In the genomic region with DNA sequence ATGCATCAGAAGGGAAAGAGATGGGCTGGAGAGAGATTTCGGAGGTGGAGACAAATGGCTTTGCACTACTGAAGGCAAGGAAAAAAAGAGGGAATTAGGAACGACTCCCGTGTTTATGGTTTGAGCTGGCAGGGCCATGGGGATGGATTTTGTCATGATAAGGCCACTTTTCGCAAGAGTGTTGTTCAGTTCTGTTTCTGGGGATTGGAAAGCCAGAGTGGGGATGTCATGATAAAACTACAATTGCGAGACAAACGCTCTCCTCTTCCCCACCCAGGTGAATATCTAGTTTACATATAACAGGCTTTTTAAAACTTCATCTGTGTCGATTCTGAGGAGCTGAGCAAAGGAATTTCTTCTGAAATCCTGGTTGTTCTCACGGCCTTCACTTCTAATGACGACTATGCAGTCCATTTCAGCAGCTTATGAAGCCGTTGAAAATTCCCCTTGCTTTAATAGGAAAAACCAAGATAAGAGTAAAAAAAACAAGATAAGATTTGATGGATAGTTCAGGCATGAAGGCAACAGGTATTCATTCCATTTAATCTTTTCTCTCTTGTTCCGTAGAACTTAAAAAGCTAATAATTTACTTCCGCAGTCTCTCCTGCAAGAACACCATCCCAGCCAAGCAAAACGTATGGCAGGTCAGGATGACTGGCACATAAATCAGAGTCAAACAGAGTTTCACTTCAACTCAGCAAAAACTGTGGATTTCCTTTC, we compare ENCODE assay signal across 1 cellular context.
TF ChIP-seq lines count a peak whose summit lies in the region.

No MANE protein-coding gene starts in this region.

TF ChIP-seq in HepG2, 621 proteins besides CTCF, POLR2A, EP300 and RAD21 (continued from another document):
- TF ChIP-seq, protein P1, sequence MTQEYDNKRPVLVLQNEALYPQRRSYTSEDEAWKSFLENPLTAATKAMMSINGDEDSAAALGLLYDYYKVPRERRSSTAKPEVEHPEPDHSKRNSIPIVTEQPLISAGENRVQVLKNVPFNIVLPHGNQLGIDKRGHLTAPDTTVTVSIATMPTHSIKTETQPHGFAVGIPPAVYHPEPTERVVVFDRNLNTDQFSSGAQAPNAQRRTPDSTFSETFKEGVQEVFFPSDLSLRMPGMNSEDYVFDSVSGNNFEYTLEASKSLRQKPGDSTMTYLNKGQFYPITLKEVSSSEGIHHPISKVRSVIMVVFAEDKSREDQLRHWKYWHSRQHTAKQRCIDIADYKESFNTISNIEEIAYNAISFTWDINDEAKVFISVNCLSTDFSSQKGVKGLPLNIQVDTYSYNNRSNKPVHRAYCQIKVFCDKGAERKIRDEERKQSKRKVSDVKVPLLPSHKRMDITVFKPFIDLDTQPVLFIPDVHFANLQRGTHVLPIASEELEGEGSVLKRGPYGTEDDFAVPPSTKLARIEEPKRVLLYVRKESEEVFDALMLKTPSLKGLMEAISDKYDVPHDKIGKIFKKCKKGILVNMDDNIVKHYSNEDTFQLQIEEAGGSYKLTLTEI (CRISPR knock-in tag; conservative IDR thresholded peaks at IDR 0.05) = no peak
TF ChIP-seq in HepG2: peak in this region for 0.
